ENCODE assay signal across 19 cellular contexts in the genomic region with DNA sequence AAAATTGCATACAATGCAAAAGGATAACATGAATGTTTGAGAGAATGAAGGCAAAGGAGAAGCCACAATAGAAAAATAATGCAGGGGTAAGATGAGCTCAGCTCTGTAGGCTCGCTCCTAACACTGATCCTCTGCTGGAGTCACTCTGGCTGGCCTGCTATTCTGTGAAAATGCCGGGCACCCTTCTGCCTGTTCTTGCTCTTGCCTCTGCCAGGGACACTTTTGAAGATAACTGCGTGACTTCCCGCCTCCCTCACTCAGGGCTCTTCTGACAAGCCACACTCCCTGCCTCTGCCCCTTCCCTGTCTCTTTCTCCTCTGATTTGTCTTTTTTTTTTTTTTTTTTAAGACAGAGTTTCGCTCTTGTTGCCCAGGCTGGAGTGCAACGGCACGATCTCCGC. TPM values are rescaled to one million over a fixed set of nuclear protein-coding genes. Genes with fewer than 3 reads are reported as not detected.
A peak's percentile ranks its signal among the peaks of the same experiment; 100 is the strongest.
DNase-seq lines count a peak whose midpoint lies in the region; ATAC-seq, FAIRE-seq and TF ChIP-seq lines count a peak whose summit lies in the region.
"Had no signal": no experiment of that assay in that cellular context is flagged by ENCODE, and none has a peak within 500 bp of the region (broad histone marks: within the 10 kb centered on the region; RNA-seq: fewer than 3 reads in every experiment).

No MANE protein-coding gene starts in this region.

- no peaks in the 10 kb centered on the region for H3K79me2 ChIP-seq in HepG2 (ENCODE audit: insufficient read depth, low read length)

- no peak for TF ChIP-seq RAD21 in HepG2 (CRISPR knock-in tag; IDR thresholded peaks at IDR 0.05)

- intact Hi-C loops in Right ventricle myocardium superior (cut with DNase I) (no loop called here), left ventricle myocardium inferior (cut with micrococcal nuclease) (no loop called here), HepG2 (cut with micrococcal nuclease; ENCODE audit: unreplicated experiment) (no loop called here), right lobe of liver (cut with DNase I) (no loop called here), right cardiac atrium (cut with DNase I) (no loop called here)

- no peak overlapping the region for H3K4me2 ChIP-seq in HepG2 (ENCODE audit: low read depth, low read length)
- H3K4me2 ChIP-seq: BLaER1 had no signal

- H3K27ac ChIP-seq in left ventricle myocardium inferior (replicated peaks) (no peak overlapping the region), HepG2 (ENCODE audit: extremely low read length, insufficient read depth, low read length) (no peak overlapping the region), right lobe of liver (no peak overlapping the region), right cardiac atrium (ENCODE audit: low read length) (no peak overlapping the region)
- H3K27ac ChIP-seq: BLaER1, HL-60 had no signal

- FAIRE-seq in HepG2 (lab: Jason Lieb, UNC) = peak; percentile 28

- H3K4me1 ChIP-seq in left ventricle myocardium inferior (no peaks in the 10 kb centered on the region), HepG2 (ENCODE audit: insufficient read depth, low read length) (peaks cover 11% of the 10 kb centered on the region), right lobe of liver (no peaks in the 10 kb centered on the region), right cardiac atrium (ENCODE audit: control insufficient read depth, insufficient read depth, low read length) (no peaks in the 10 kb centered on the region)
- H3K4me1 ChIP-seq: BLaER1 had no signal

- no peak overlapping the region for H2AFZ ChIP-seq in HepG2 (ENCODE audit: low read length)

- in situ Hi-C loops in HepG2 (cut with HindIII; ENCODE audit: extremely low pct_ligation_motif_present, low pct_unique_long_range_greater_than_20kb) = no loop called here

- ATAC-seq in Right ventricle myocardium superior (ENCODE audit: poor library complexity) (peak; percentile 59), HepG2 (no peak), right lobe of liver (no peak), right cardiac atrium (peak; percentile 71 to 80)
- ATAC-seq: HCT116 had no signal

- H3K9ac ChIP-seq in HepG2 (ENCODE audit: insufficient read depth, low read depth, low read length) = no peak overlapping the region
- H3K9ac ChIP-seq: BLaER1 had no signal

- 95% methylated on average over 8 of the region's 8 CpGs for WGBS in HepG2 (ENCODE audit: low lambda C conversion rate)
- 100% methylated on average over 8 of the region's 8 CpGs for WGBS in right lobe of liver (ENCODE audit: insufficient coverage, low coverage, low lambda C conversion rate, missing lambda C conversion rate)
- WGBS in right cardiac atrium = 87% methylated on average over 8 of the region's 8 CpGs

- H3K9me3 ChIP-seq in left ventricle myocardium inferior (replicated peaks) (no peaks in the 10 kb centered on the region), HepG2 (ENCODE audit: low read length) (no peaks in the 10 kb centered on the region), right lobe of liver (no peaks in the 10 kb centered on the region), right cardiac atrium (ENCODE audit: control insufficient read depth, low read length) (no peaks in the 10 kb centered on the region)
- H3K9me3 ChIP-seq: BLaER1 had no signal

- POLR2A ChIA-PET in HepG2 (lab: Yijun Ruan, JAX) = interaction anchor here (0.8 to 1.6 kb wide), 3 partner anchors 11 to 93 kb away, joined by 3 to 5 read pairs (median 3); no protein-coding TSS in a partner anchor

- H3K27me3 ChIP-seq in left ventricle myocardium inferior (ENCODE audit: low read depth) (no peaks in the 10 kb centered on the region), HepG2 (ENCODE audit: control insufficient read depth in 1 of 2, insufficient read depth in 2 of 2, low read length in 2 of 2) (no peaks in the 10 kb centered on the region), right lobe of liver (no peaks in the 10 kb centered on the region), right cardiac atrium (ENCODE audit: control insufficient read depth, insufficient read depth) (no peaks in the 10 kb centered on the region)
- H3K27me3 ChIP-seq: BLaER1 had no signal

- TF ChIP-seq CTCF in left ventricle myocardium inferior (IDR thresholded peaks at IDR 0.05; ENCODE audit: borderline replicate concordance) (no peak), HepG2 (CRISPR knock-in tag; IDR thresholded peaks at IDR 0.05) (no peak), right lobe of liver (IDR thresholded peaks at IDR 0.05) (no peak)

- CTCF ChIA-PET in HepG2 (lab: Yijun Ruan, JAX; ENCODE audit: low intra/inter-chr PET ratio, low total read pairs) = no interaction called here

- BruUV-seq in HepG2 (replicated peaks; lab: Mats Ljungman, UMichigan) = no TSS peak

- no peak for TF ChIP-seq EP300 in HepG2 (IDR thresholded peaks at IDR 0.05; ENCODE audit: low read depth in 2 of 2, low read length in 2 of 2)
- no peak for TF ChIP-seq EP300 in HepG2 (CRISPR knock-in tag; IDR thresholded peaks at IDR 0.05; ENCODE audit: borderline replicate concordance)

- DNase-seq in Right ventricle myocardium superior (no peak), left ventricle myocardium inferior (no peak), HepG2 (ENCODE audit: low spot score) (no peak), right lobe of liver (no peak), right cardiac atrium (no peak), NCI-H748 treated with DMSO at 0.1 percent for 48 hours (lab: John Stamatoyannopoulos, UW) (no peak), DMS53 (lab: John Stamatoyannopoulos, UW) (no peak), NCI-H2171 treated with DMSO at 0.1 percent for 48 hours (lab: John Stamatoyannopoulos, UW) (no peak)
- DNase-seq: 8988T; CD4-positive, alpha-beta memory T cell; DMS153; DMS79 treated with DMSO at 0.1 percent for 48 hours; GF-D8; GOT3; H7; HFFc6 had no signal

- no peak overlapping the region for H3K4me3 ChIP-seq in left ventricle myocardium inferior
- no peak overlapping the region for H3K4me3 ChIP-seq in HepG2 (replicated peaks in 1 of 3; ENCODE audit: insufficient read depth in 1 of 3, low read depth in 2 of 3, low read length in 3 of 3)
- H3K4me3 ChIP-seq in right lobe of liver = no peak overlapping the region
- H3K4me3 ChIP-seq in right cardiac atrium (ENCODE audit: low read length) = no peak overlapping the region
- H3K4me3 ChIP-seq: BLaER1 had no signal

- no peak for TF ChIP-seq POLR2A in HepG2 (IDR thresholded peaks at IDR 0.05; ENCODE audit: insufficient read depth in 1 of 2, low read depth in 2 of 2, low read length in 2 of 2)
- no peak for TF ChIP-seq POLR2A in right lobe of liver (IDR thresholded peaks at IDR 0.05)

- H4K20me1 ChIP-seq in HepG2 (ENCODE audit: insufficient read depth, low read length) = no peaks in the 10 kb centered on the region
- H4K20me1 ChIP-seq: BLaER1 had no signal

- H3K36me3 ChIP-seq in left ventricle myocardium inferior = peaks cover 89% of the 10 kb centered on the region
- peaks cover 1 to 26% of the 10 kb centered on the region in 2 experiments for H3K36me3 ChIP-seq in HepG2 (replicated peaks in 1 of 2; ENCODE audit: control insufficient read depth in 1 of 2, insufficient read depth in 2 of 2, low read length in 2 of 2)
- H3K36me3 ChIP-seq in right lobe of liver = peaks cover 0 to 5% (median 0%) of the 10 kb centered on the region in 4 donors

RNA-seq across cellular contexts. Expression of gene MYBL2, which starts 35.3 kb away (rescaled TPM):
- total RNA-seq in Right ventricle myocardium superior (0.78 TPM), left ventricle myocardium inferior (0.44 TPM), HepG2 (2016; rRNA removed; fragmentation: Illumina TruSeq; extraction: Trizol) (66.2 and 76.9 TPM in 2 replicates), right lobe of liver (1 to 10 TPM in 3 of 6 experiments, under 1 TPM in 2, not detected in 1; 0.44 to 3.5 (median 1.8) TPM), right cardiac atrium (1 to 10 TPM in 1 of 4 donors, under 1 TPM in 2, not detected in 1; 0.11 to 1.4 (median 0.89) TPM)
- 59.0 and 62.0 TPM in 2 replicates for total RNA-seq in HepG2 (2016; cell fraction: cytosol; rRNA removed; fragmentation: Illumina TruSeq; extraction: Trizol; ENCODE audit: low read depth)
- total RNA-seq in HepG2 (2016; cell fraction: insoluble cytoplasmic fraction; rRNA removed; fragmentation: Illumina TruSeq; extraction: Trizol) = 56.5 and 69.8 TPM in 2 replicates
- total RNA-seq in HepG2 (2016; cell fraction: membrane; rRNA removed; fragmentation: Illumina TruSeq; extraction: Trizol) = 143 and 144 TPM in 2 replicates
- 31.9 and 37.0 TPM in 2 replicates for total RNA-seq in HepG2 (2016; cell fraction: nucleus; rRNA removed; fragmentation: Illumina TruSeq; extraction: Trizol)
- polyA plus RNA-seq in HepG2 (2011; rRNA removed) (8.7 and 11.9 TPM in 2 replicates), right cardiac atrium (0.11 TPM)
- polyA plus RNA-seq in HepG2 (2011; cell fraction: cytosol; rRNA removed) = 8.2 and 15.1 TPM in 2 replicates
- polyA plus RNA-seq in HepG2 (2011; cell fraction: nucleus; rRNA removed) = 11.9 and 16.1 TPM in 2 replicates
- polyA plus RNA-seq in HepG2 (2012) = 13.6 and 29.5 TPM in 2 replicates
- 102 and 115 TPM in 2 replicates for polyA plus RNA-seq in HepG2 (2016; cell fraction: cytosol; fragmentation: Illumina TruSeq; extraction: Trizol; ENCODE audit: low read depth)
- 97.7 and 135 TPM in 2 replicates for polyA plus RNA-seq in HepG2 (2016; cell fraction: insoluble cytoplasmic fraction; fragmentation: Illumina TruSeq; extraction: Trizol; ENCODE audit: low read depth)
- polyA plus RNA-seq in HepG2 (2016; cell fraction: membrane; fragmentation: Illumina TruSeq; extraction: Trizol; ENCODE audit: low read depth) = 207 and 227 TPM in 2 replicates
- polyA plus RNA-seq in HepG2 (2016; cell fraction: nucleus; fragmentation: Illumina TruSeq; extraction: Trizol; ENCODE audit: insufficient read depth, low read depth) = 95.0 and 101 TPM in 2 replicates
- polyA minus RNA-seq in HepG2 (2011; rRNA and poly(A)+ RNA removed; ENCODE audit: low replicate concordance) = 22.9 and 110 TPM in 2 replicates
- polyA minus RNA-seq in HepG2 (2011; cell fraction: cytosol; rRNA and poly(A)+ RNA removed) = 11.1 and 17.9 TPM in 2 replicates
- polyA minus RNA-seq in HepG2 (2011; cell fraction: nucleus; rRNA and poly(A)+ RNA removed) = 5.3 and 8.1 TPM in 2 replicates

RNA-seq across cellular contexts. Expression of gene IFT52, which starts 40.9 kb away (rescaled TPM):
- total RNA-seq in Right ventricle myocardium superior = 5.5 TPM
- total RNA-seq in left ventricle myocardium inferior = 6.6 TPM
- total RNA-seq in HepG2 (2016; rRNA removed; fragmentation: Illumina TruSeq; extraction: Trizol) = 64.0 and 80.6 TPM in 2 replicates
- 77.1 and 79.7 TPM in 2 replicates for total RNA-seq in HepG2 (2016; cell fraction: cytosol; rRNA removed; fragmentation: Illumina TruSeq; extraction: Trizol; ENCODE audit: low read depth)
- 66.3 and 80.0 TPM in 2 replicates for total RNA-seq in HepG2 (2016; cell fraction: insoluble cytoplasmic fraction; rRNA removed; fragmentation: Illumina TruSeq; extraction: Trizol)
- total RNA-seq in HepG2 (2016; cell fraction: membrane; rRNA removed; fragmentation: Illumina TruSeq; extraction: Trizol) = 101 and 102 TPM in 2 replicates
- total RNA-seq in HepG2 (2016; cell fraction: nucleus; rRNA removed; fragmentation: Illumina TruSeq; extraction: Trizol) = 36.2 and 38.4 TPM in 2 replicates
- polyA plus RNA-seq in HepG2 (2011; rRNA removed) = 36.9 and 48.0 TPM in 2 replicates
- polyA plus RNA-seq in HepG2 (2011; cell fraction: cytosol; rRNA removed) = 35.4 and 36.4 TPM in 2 replicates
- 22.2 and 22.4 TPM in 2 replicates for polyA plus RNA-seq in HepG2 (2011; cell fraction: nucleus; rRNA removed)
- 31.1 and 41.7 TPM in 2 replicates for polyA plus RNA-seq in HepG2 (2012)
- polyA plus RNA-seq in HepG2 (2016; cell fraction: cytosol; fragmentation: Illumina TruSeq; extraction: Trizol; ENCODE audit: low read depth) = 83.2 and 85.7 TPM in 2 replicates
- 91.0 and 94.9 TPM in 2 replicates for polyA plus RNA-seq in HepG2 (2016; cell fraction: insoluble cytoplasmic fraction; fragmentation: Illumina TruSeq; extraction: Trizol; ENCODE audit: low read depth)
- 85.8 and 88.2 TPM in 2 replicates for polyA plus RNA-seq in HepG2 (2016; cell fraction: membrane; fragmentation: Illumina TruSeq; extraction: Trizol; ENCODE audit: low read depth)
- 41.4 and 43.4 TPM in 2 replicates for polyA plus RNA-seq in HepG2 (2016; cell fraction: nucleus; fragmentation: Illumina TruSeq; extraction: Trizol; ENCODE audit: insufficient read depth, low read depth)
- 53.4 and 59.7 TPM in 2 replicates for polyA minus RNA-seq in HepG2 (2011; rRNA and poly(A)+ RNA removed; ENCODE audit: low replicate concordance)
- polyA minus RNA-seq in HepG2 (2011; cell fraction: cytosol; rRNA and poly(A)+ RNA removed) = 15.6 and 20.1 TPM in 2 replicates
- polyA minus RNA-seq in HepG2 (2011; cell fraction: nucleus; rRNA and poly(A)+ RNA removed) = 21.4 and 26.9 TPM in 2 replicates
- 1 to 10 TPM; 3.4 to 6.0 (median 4.1) TPM for total RNA-seq in right lobe of liver
- 10 to 100 TPM in 3 of 4 donors, 1 to 10 TPM in 1; 9.6 to 14.1 (median 11.4) TPM for total RNA-seq in right cardiac atrium
- polyA plus RNA-seq in right cardiac atrium = 8.1 TPM

Comparison
In these comparisons a context has a peak if more than half of its experiments do, and no peak if none do; other contexts are left out.
1. RNA of gene MYBL2, which starts 35.3 kb away (total RNA-seq): 31.9 to 144 TPM in HepG2; 0.44 to 3.5 TPM in right lobe of liver, 0.11 to 1.4 TPM in right cardiac atrium, 0.78 TPM in Right ventricle myocardium superior (single experiment) and 0.44 TPM in left ventricle myocardium inferior (single experiment); every median in the first group is over 4 times any median in the second.
2. ATAC-seq: peak in Right ventricle myocardium superior (single experiment) and right cardiac atrium (2 of 2); none in HepG2 (single experiment) and right lobe of liver (0 of 4).